Comparison of ENCODE assay signal across 8 cellular contexts in the genomic region with DNA sequence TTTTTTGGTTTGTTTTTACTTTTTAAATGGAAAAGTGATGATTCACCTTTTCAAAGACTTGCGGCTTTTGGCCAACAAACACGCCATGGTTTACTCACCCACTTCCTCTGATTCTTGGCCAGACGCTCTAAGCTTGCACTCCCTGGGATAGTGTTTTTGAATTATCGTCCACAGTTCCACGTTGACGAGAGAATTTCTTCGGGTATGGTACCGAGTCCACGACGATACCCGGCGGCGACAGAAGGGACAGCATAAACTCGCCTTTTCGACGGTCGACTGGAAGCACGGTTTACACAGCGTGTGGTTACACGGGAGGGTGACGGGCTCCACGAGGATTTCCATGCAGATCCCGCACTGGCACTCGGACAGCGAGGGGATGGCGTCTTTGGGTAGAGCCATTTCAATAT. TPM values are rescaled to one million over a fixed set of nuclear protein-coding genes. Genes with fewer than 3 reads are reported as not detected.
DNase-seq lines count a peak whose midpoint lies in the region; ATAC-seq and TF ChIP-seq lines count a peak whose summit lies in the region.

No MANE protein-coding gene starts in this region.

- H4K20me1 ChIP-seq in neural progenitor cell (ENCODE audit: low read depth): peaks cover 28% of the 10 kb centered on the region

- peaks cover 28% of the 10 kb centered on the region for H3K36me3 Mint-ChIP-seq in neural progenitor cell

- H3K9me3 Mint-ChIP-seq in neural progenitor cell: peaks cover 8% of the 10 kb centered on the region

- H3K27me3 Mint-ChIP-seq in neural progenitor cell (ENCODE audit: insufficient read depth, low read depth): peaks cover 9% of the 10 kb centered on the region

- peak overlapping the region; percentile 79 for H3K4me2 ChIP-seq in neural progenitor cell

- DNase-seq in activated gamma-delta T cell treated with Interleukin-2 at 50 U/mL for 16 hours (peak; percentile 61), activated gamma-delta T cell (lab: John Stamatoyannopoulos, UW) (no peak), RPMI8226 (peak; percentile 77), foreskin keratinocyte (peak; percentile 71 to 82), neural progenitor cell (ENCODE audit: low spot score) (peak; percentile 45), suprapubic skin (ENCODE audit: low spot score in 2 of 2) (peak; percentile 80 to 83)
- peak; percentile 45 for DNase-seq in activated gamma-delta T cell treated with anti-CD3 and anti-CD28 coated beads, Interleukin-2, amount 50 U/mL, for 16 hours (ENCODE audit: low read depth)

- H3K4me3 Mint-ChIP-seq in neural progenitor cell: peak overlapping the region; percentile 100

- peaks cover 55% of the 10 kb centered on the region for H3K79me2 ChIP-seq in neural progenitor cell (ENCODE audit: low read depth)

- H3K27ac ChIP-seq in foreskin keratinocyte (peak overlapping the region; percentile 92), neural progenitor cell (peak overlapping the region; percentile 93), suprapubic skin (peak overlapping the region; percentile 95)

- no peaks in the 10 kb centered on the region for H3K27me3 ChIP-seq in foreskin keratinocyte
- no peaks in the 10 kb centered on the region for H3K27me3 ChIP-seq in neural progenitor cell
- H3K27me3 ChIP-seq in suprapubic skin: no peaks in the 10 kb centered on the region

- peak overlapping the region; percentile 51 for H3K9ac ChIP-seq in neural progenitor cell

- peaks cover 34% of the 10 kb centered on the region for H3F3A ChIP-seq in neural progenitor cell (ENCODE audit: low read depth)

- peak overlapping the region; percentile 90 for H3K27ac Mint-ChIP-seq in neural progenitor cell

- TF ChIP-seq POLR2A in suprapubic skin (IDR thresholded peaks at IDR 0.05): no peak

- H3K4me3 ChIP-seq in neural progenitor cell (peak overlapping the region; percentile 72), suprapubic skin (peak overlapping the region; percentile 92)

- H3K4me1 ChIP-seq in foreskin keratinocyte (no peaks in the 10 kb centered on the region), neural progenitor cell (peaks cover 13% of the 10 kb centered on the region), suprapubic skin (peaks cover 43% of the 10 kb centered on the region)

- TF ChIP-seq CTCF in foreskin keratinocyte (conservative IDR thresholded peaks at IDR 0.05) (no peak), neural progenitor cell (IDR thresholded peaks at IDR 0.05) (no peak), suprapubic skin (IDR thresholded peaks at IDR 0.05) (no peak)

- H3K9me3 ChIP-seq in neural progenitor cell (ENCODE audit: low read depth) (no peaks in the 10 kb centered on the region), suprapubic skin (no peaks in the 10 kb centered on the region)

- WGBS in suprapubic skin: 2% methylated on average over 13 of the region's 26 CpGs

- no peak for TF ChIP-seq EP300 in suprapubic skin (IDR thresholded peaks at IDR 0.05)

- H3K36me3 ChIP-seq in neural progenitor cell (no peaks in the 10 kb centered on the region), suprapubic skin (no peaks in the 10 kb centered on the region)

- H2AFZ ChIP-seq in neural progenitor cell (replicated peaks): no peak overlapping the region

- ATAC-seq in HG03432 (IDR thresholded peaks at IDR 0.05; ENCODE audit: unreplicated experiment): peak; percentile 4
- ATAC-seq in foreskin keratinocyte: peak; percentile 46

- peaks cover 31% of the 10 kb centered on the region for H3K4me1 Mint-ChIP-seq in neural progenitor cell

RNA-seq across cellular contexts. Expression of a gene that starts 0.8 kb away (rescaled TPM):
- total RNA-seq in foreskin keratinocyte (18.0 and 21.3 TPM in 2 replicates), neural progenitor cell (ENCODE audit: low replicate concordance) (23.8 and 25.1 TPM in 2 replicates), suprapubic skin (10 to 100 TPM; 22.2 to 40.6 (median 32.6) TPM)
- 4.4 and 5.5 TPM in 2 replicates for polyA plus RNA-seq in foreskin keratinocyte

RNA-seq across cellular contexts. Expression of a gene that starts 12.4 kb away (rescaled TPM):
- not detected in 2 replicates for total RNA-seq in foreskin keratinocyte
- polyA plus RNA-seq in foreskin keratinocyte: not detected in 2 replicates
- not detected in 2 replicates for total RNA-seq in neural progenitor cell (ENCODE audit: low replicate concordance)
- total RNA-seq in suprapubic skin: not detected
